12 cellular contexts compared by ENCODE assay signal in the genomic region with DNA sequence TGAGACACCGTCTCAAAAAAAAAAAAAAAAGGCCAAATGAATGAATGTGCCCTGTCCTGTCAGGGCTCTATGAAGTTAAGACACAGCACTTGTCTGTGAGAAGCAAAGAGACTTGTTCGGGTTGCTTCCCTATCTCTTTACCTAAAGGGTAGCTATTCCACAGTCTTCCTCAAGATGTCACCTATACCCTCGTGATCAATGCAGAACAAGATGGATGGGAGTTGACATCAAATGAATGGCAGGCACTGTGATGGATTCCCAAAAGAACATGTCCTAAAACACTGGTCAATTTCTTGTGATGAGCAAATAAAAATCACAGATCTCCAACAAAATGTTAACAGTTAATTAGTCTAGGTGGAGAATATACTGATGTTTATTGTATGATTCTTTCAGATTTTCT. TPM values are rescaled to one million over a fixed set of nuclear protein-coding genes. Genes with fewer than 3 reads are reported as not detected.
DNase-seq lines count a peak whose midpoint lies in the region; ATAC-seq and TF ChIP-seq lines count a peak whose summit lies in the region.
"Had no signal": no experiment of that assay in that cellular context is flagged by ENCODE, and none has a peak within 500 bp of the region (broad histone marks: within the 10 kb centered on the region; RNA-seq: fewer than 3 reads in every experiment).

No MANE protein-coding gene starts in this region.

- H3K36me3 Mint-ChIP-seq in nephron progenitor cell (ENCODE audit: low read depth) = peaks cover 64% of the 10 kb centered on the region

- CTCF ChIA-PET in HEK293 (lab: Yijun Ruan, JAX) = interaction anchor here (0.7 to 2.0 kb wide), 5 partner anchors 9 to 569 kb away, joined by 3 to 5 read pairs (median 4); no protein-coding TSS in a partner anchor

- DNase-seq in DND-41 = no peak
- DNase-seq in SK-MEL-5 (ENCODE audit: low read depth, low spot score) = peak; percentile 35
- DNase-seq in left lobe of liver (ENCODE audit: low spot score) = no peak
- no peak for DNase-seq in NCI-H2029 treated with DMSO at 0.1 percent for 48 hours (lab: John Stamatoyannopoulos, UW)
- DNase-seq in HK-2 (ENCODE audit: unreplicated experiment) = no peak
- no peak for DNase-seq in NCI-H187 (lab: John Stamatoyannopoulos, UW)
- no peak for DNase-seq in nephron progenitor cell
- DNase-seq: effector CD8-positive, alpha-beta T cell; NCI-H446 treated with DMSO at 0.1 percent for 48 hours; nucleus accumbens had no signal

- no peak overlapping the region for H3K27ac ChIP-seq in DND-41 (ENCODE audit: low read length)
- no peak overlapping the region for H3K27ac ChIP-seq in HEK293 (ENCODE audit: extremely low read depth, low read depth, low read length)

- no peak overlapping the region for H3K9ac ChIP-seq in DND-41 (ENCODE audit: low read depth, low read length)

- peaks cover 28% of the 10 kb centered on the region for H3K4me1 ChIP-seq in DND-41 (ENCODE audit: insufficient read depth, low read length)
- no peaks in the 10 kb centered on the region for H3K4me1 ChIP-seq in HEK293 (ENCODE audit: control insufficient read depth, insufficient read depth, low read length)

- no peaks in the 10 kb centered on the region for H3K79me2 ChIP-seq in DND-41 (ENCODE audit: insufficient read depth, low read length)

- ATAC-seq in DND-41 (ENCODE audit: insufficient read depth, low read depth) (no peak), left lobe of liver (peak; percentile 19)
- ATAC-seq: activated naive CD4-positive, alpha-beta T cell treated with anti-CD3 and anti-CD28 coated beads, Interleukin-2, amount 50 U/mL, for 72 hours had no signal

- POLR2A ChIA-PET in HEK293 (lab: Yijun Ruan, JAX) = interaction anchor here (0.7 to 1.6 kb wide), 3 partner anchors 10 to 1935 kb away, joined by 3 to 6 read pairs (median 3); a partner anchor contains a TSS

- no peak overlapping the region for H3K27ac Mint-ChIP-seq in nephron progenitor cell

- no peak overlapping the region for H3K4me2 ChIP-seq in DND-41 (ENCODE audit: insufficient read depth, low read length)

- no peak overlapping the region for H2AFZ ChIP-seq in DND-41 (ENCODE audit: low read depth, low read length)

- TF ChIP-seq CTCF in DND-41 (IDR thresholded peaks at IDR 0.05; ENCODE audit: borderline replicate concordance, extremely low read depth, low read length, poor library complexity, severe bottlenecking) (peak; percentile 45), HEK293 (tag by site-specific recombination; IDR thresholded peaks at IDR 0.05) (0 out of 2 replicates have a peak, but pooled peaks have one; percentile 16), nephron progenitor cell (IDR thresholded peaks at IDR 0.05) (no peak)

- no peak overlapping the region for H3K4me3 Mint-ChIP-seq in nephron progenitor cell

- H3K27me3 ChIP-seq in DND-41 (ENCODE audit: insufficient read depth, low read length, poor library complexity) = no peaks in the 10 kb centered on the region

- H3K9me3 Mint-ChIP-seq in nephron progenitor cell = no peaks in the 10 kb centered on the region

- H3K4me3 ChIP-seq in DND-41 (ENCODE audit: low read depth in 1 of 2, low read length in 2 of 2) (no peak overlapping the region), HEK293 (ENCODE audit: low read depth, low read length) (no peak overlapping the region)

- H3K36me3 ChIP-seq in DND-41 (ENCODE audit: insufficient read depth, low read length) (peaks cover 48% of the 10 kb centered on the region), HEK293 (ENCODE audit: control insufficient read depth in 2 of 2, insufficient read depth in 1 of 2, low read length in 2 of 2) (peaks cover 13 to 79% of the 10 kb centered on the region in 2 experiments; a peak in 2 of 3 replicates)

- H3K9me3 ChIP-seq in DND-41 (ENCODE audit: insufficient read depth, low read length, severe bottlenecking) = no peaks in the 10 kb centered on the region
- H3K9me3 ChIP-seq in HEK293 (ENCODE audit: control insufficient read depth, insufficient read depth, low read depth, low read length) = no peaks in the 10 kb centered on the region

- in situ Hi-C loops in SK-MEL-5 (cut with HindIII; ENCODE audit: low pct_unique_long_range_greater_than_20kb, low sequenced_read_pairs) = no loop called here

- H3K27me3 Mint-ChIP-seq in nephron progenitor cell (ENCODE audit: low read depth, poor library complexity) = no peaks in the 10 kb centered on the region

- peaks cover 12% of the 10 kb centered on the region for H3K4me1 Mint-ChIP-seq in nephron progenitor cell

- peaks cover 22% of the 10 kb centered on the region for H4K20me1 ChIP-seq in DND-41 (ENCODE audit: insufficient read depth, low read length)

TF ChIP-seq in HEK293, 187 proteins besides CTCF, POLR2A, EP300 and RAD21:
- TF ChIP-seq ZNF169 (tag by site-specific recombination; IDR thresholded peaks at IDR 0.05) (no peak), ZNF654 (tag by site-specific recombination; IDR thresholded peaks at IDR 0.05; ENCODE audit: low read depth) (peak; percentile 30; the same call in 1 of the 2 replicates), HOXA7 (CRISPR knock-in tag; IDR thresholded peaks at IDR 0.05; ENCODE audit: borderline replicate concordance) (no peak), KLF16 (tag by site-specific recombination; IDR thresholded peaks at IDR 0.05) (no peak), ZNF600 (tag by site-specific recombination; IDR thresholded peaks at IDR 0.05) (0 out of 2 replicates have a peak, but pooled peaks have one; percentile 26)
- TF ChIP-seq, protein P1, sequence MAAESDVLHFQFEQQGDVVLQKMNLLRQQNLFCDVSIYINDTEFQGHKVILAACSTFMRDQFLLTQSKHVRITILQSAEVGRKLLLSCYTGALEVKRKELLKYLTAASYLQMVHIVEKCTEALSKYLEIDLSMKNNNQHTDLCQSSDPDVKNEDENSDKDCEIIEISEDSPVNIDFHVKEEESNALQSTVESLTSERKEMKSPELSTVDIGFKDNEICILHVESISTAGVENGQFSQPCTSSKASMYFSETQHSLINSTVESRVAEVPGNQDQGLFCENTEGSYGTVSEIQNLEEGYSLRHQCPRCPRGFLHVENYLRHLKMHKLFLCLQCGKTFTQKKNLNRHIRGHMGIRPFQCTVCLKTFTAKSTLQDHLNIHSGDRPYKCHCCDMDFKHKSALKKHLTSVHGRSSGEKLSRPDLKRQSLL (tag by site-specific recombination; IDR thresholded peaks at IDR 0.05) = no peak
- TF ChIP-seq, protein P2, sequence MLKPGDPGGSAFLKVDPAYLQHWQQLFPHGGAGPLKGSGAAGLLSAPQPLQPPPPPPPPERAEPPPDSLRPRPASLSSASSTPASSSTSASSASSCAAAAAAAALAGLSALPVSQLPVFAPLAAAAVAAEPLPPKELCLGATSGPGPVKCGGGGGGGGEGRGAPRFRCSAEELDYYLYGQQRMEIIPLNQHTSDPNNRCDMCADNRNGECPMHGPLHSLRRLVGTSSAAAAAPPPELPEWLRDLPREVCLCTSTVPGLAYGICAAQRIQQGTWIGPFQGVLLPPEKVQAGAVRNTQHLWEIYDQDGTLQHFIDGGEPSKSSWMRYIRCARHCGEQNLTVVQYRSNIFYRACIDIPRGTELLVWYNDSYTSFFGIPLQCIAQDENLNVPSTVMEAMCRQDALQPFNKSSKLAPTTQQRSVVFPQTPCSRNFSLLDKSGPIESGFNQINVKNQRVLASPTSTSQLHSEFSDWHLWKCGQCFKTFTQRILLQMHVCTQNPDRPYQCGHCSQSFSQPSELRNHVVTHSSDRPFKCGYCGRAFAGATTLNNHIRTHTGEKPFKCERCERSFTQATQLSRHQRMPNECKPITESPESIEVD (tag by site-specific recombination; IDR thresholded peaks at IDR 0.05) = no peak

RNA-seq across cellular contexts. Expression of a gene that starts 9.5 kb away (rescaled TPM):
- total RNA-seq in SK-MEL-5 (2014; rRNA removed; shearing (Covaris generic)) = 74.0 and 75.7 TPM in 2 replicates
- polyA plus RNA-seq in SK-MEL-5 (2015; cell fraction: cytosol; rRNA removed) = 79.6 and 88.5 TPM in 2 replicates
- 40.1 and 48.0 TPM in 2 replicates for polyA plus RNA-seq in SK-MEL-5 (2015; cell fraction: nucleus; rRNA removed)
- total RNA-seq in left lobe of liver = 25.8 TPM

RNA-seq across cellular contexts. Expression of a gene that starts 10.1 kb away (rescaled TPM):
- total RNA-seq in SK-MEL-5 (2014; rRNA removed; shearing (Covaris generic)) = 251 and 255 TPM in 2 replicates
- polyA plus RNA-seq in SK-MEL-5 (2015; cell fraction: cytosol; rRNA removed) = 195 and 279 TPM in 2 replicates
- 94.7 and 98.9 TPM in 2 replicates for polyA plus RNA-seq in SK-MEL-5 (2015; cell fraction: nucleus; rRNA removed)
- 42.1 TPM for total RNA-seq in left lobe of liver

RNA-seq across cellular contexts. Expression of a gene that starts 13.0 kb away (rescaled TPM):
- 0.19 and 0.32 TPM in 2 replicates for total RNA-seq in SK-MEL-5 (2014; rRNA removed; shearing (Covaris generic))
- polyA plus RNA-seq in SK-MEL-5 (2015; cell fraction: cytosol; rRNA removed) = 0.10 and 1.1 TPM in 2 replicates
- polyA plus RNA-seq in SK-MEL-5 (2015; cell fraction: nucleus; rRNA removed) = 0.67 and 0.68 TPM in 2 replicates
- 24.6 TPM for total RNA-seq in left lobe of liver

RNA-seq across cellular contexts. Expression of a gene that starts 27.3 kb away (rescaled TPM):
- 4.2 and 4.4 TPM in 2 replicates for total RNA-seq in SK-MEL-5 (2014; rRNA removed; shearing (Covaris generic))
- polyA plus RNA-seq in SK-MEL-5 (2015; cell fraction: cytosol; rRNA removed) = 2.6 and 4.1 TPM in 2 replicates
- polyA plus RNA-seq in SK-MEL-5 (2015; cell fraction: nucleus; rRNA removed) = 122 and 139 TPM in 2 replicates
- total RNA-seq in left lobe of liver = 7.1 TPM

RNA-seq across cellular contexts. Expression of a gene that starts 33.0 kb away (rescaled TPM):
- total RNA-seq in SK-MEL-5 (2014; rRNA removed; shearing (Covaris generic)) = 11.0 and 16.0 TPM in 2 replicates
- 17.3 and 26.8 TPM in 2 replicates for polyA plus RNA-seq in SK-MEL-5 (2015; cell fraction: cytosol; rRNA removed)
- polyA plus RNA-seq in SK-MEL-5 (2015; cell fraction: nucleus; rRNA removed) = 27.5 and 47.7 TPM in 2 replicates
- total RNA-seq in left lobe of liver = 16.0 TPM

Comparison
In these comparisons a context has a peak if more than half of its experiments do, and no peak if none do; other contexts are left out.
1. RNA of a gene that starts 13.0 kb away (total RNA-seq): 24.6 TPM in left lobe of liver (single experiment); 0.19 to 0.32 TPM in SK-MEL-5; every median in the first group is over 10 times any median in the second.